In the genomic region with DNA sequence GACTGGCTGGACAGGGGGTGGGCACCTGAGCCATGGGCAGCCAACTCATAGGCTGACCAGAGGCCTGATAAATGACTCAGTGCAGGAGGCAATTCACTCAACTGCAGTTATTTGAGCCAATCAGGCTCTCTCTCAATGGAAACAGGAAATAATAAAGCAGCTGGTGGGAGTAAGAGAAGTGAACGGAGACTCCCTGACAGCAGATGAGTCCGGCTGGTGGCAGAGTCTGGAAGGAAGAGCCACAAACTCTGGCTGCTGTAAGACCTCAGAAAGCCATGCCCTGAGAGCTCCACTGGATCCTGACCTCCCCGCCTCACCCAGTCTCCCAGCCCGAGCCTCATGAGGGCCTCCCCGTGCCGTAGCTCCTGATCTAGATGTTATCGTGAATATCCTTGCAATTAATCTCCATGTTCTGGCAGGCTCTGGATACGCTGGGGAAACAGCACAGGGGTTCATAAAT, we compare ENCODE assay signal across 13 cellular contexts.
A peak's percentile ranks its signal among the peaks of the same experiment; 100 is the strongest.
DNase-seq lines count a peak whose midpoint lies in the region; ATAC-seq and TF ChIP-seq lines count a peak whose summit lies in the region.
"Had no signal": no experiment of that assay in that cellular context is flagged by ENCODE, and none has a peak within 500 bp of the region (broad histone marks: within the 10 kb centered on the region; RNA-seq: fewer than 3 reads in every experiment).

No MANE protein-coding gene starts in this region.

- peaks cover 16% of the 10 kb centered on the region for H3K27me3 Mint-ChIP-seq in activated CD4-positive, alpha-beta T cell treated with anti-CD3 and anti-CD28 coated beads for 36 hours
- peaks cover 46% of the 10 kb centered on the region for H3K27me3 Mint-ChIP-seq in stimulated activated naive CD8-positive, alpha-beta T cell treated with anti-CD3 and anti-CD28 coated beads, Interleukin-15, amount 100 ng/mL, for 72 hours

- peak; percentile 23 for ATAC-seq in activated CD4-positive, alpha-beta T cell treated with anti-CD3 and anti-CD28 coated beads for 36 hours
- ATAC-seq in PC-3 (peak; percentile 13; the same call in 1 of the 2 replicates), HG03442 (IDR thresholded peaks at IDR 0.05; ENCODE audit: unreplicated experiment) (no peak), HG03097 (IDR thresholded peaks at IDR 0.05; ENCODE audit: low FRiP score, unreplicated experiment) (no peak)
- peak; percentile 58 for ATAC-seq in stimulated activated naive CD8-positive, alpha-beta T cell treated with anti-CD3 and anti-CD28 coated beads, Interleukin-15, amount 100 ng/mL, for 72 hours

- no peaks in the 10 kb centered on the region for H3K9me3 Mint-ChIP-seq in activated CD4-positive, alpha-beta T cell treated with anti-CD3 and anti-CD28 coated beads for 36 hours (ENCODE audit: low read depth)
- no peaks in the 10 kb centered on the region for H3K9me3 Mint-ChIP-seq in stimulated activated naive CD8-positive, alpha-beta T cell treated with anti-CD3 and anti-CD28 coated beads, Interleukin-15, amount 100 ng/mL, for 72 hours

- H4K20me1 ChIP-seq in PC-3 (ENCODE audit: low read length) = no peaks in the 10 kb centered on the region

- no TSS peak for BruUV-seq in PC-3 (replicated peaks; lab: Mats Ljungman, UMichigan)

- POLR2A ChIA-PET in activated CD4-positive, alpha-beta T cell treated with anti-CD3 and anti-CD28 coated beads for 36 hours (lab: Charles Lee) = no interaction called here
- POLR2A ChIA-PET in PC-3 (lab: Charles Lee; ENCODE audit: unreplicated experiment) = interaction anchor here (0.6 kb wide), 1 partner anchor 459 kb away, joined by 4 read pairs; no protein-coding TSS in a partner anchor

- no peak overlapping the region for H3K27ac ChIP-seq in PC-3 (ENCODE audit: low read length)
- H3K27ac ChIP-seq: adrenal gland had no signal

- H3K36me3 ChIP-seq in PC-3 (ENCODE audit: low read depth, low read length) = no peaks in the 10 kb centered on the region
- H3K36me3 ChIP-seq: adrenal gland had no signal

- no peaks in the 10 kb centered on the region for H3K9me2 ChIP-seq in PC-3 (replicated peaks; ENCODE audit: low read length)

- no peak for TF ChIP-seq CTCF in PC-3 (conservative IDR thresholded peaks at IDR 0.05; ENCODE audit: low read depth, low read length)
- no peak for TF ChIP-seq CTCF in fibroblast of mammary gland (conservative IDR thresholded peaks at IDR 0.05; ENCODE audit: control insufficient read depth, insufficient read depth, low read depth, low read length)

- H3K4me3 Mint-ChIP-seq in activated CD4-positive, alpha-beta T cell treated with anti-CD3 and anti-CD28 coated beads for 36 hours = no peak overlapping the region
- no peak overlapping the region for H3K4me3 Mint-ChIP-seq in stimulated activated naive CD8-positive, alpha-beta T cell treated with anti-CD3 and anti-CD28 coated beads, Interleukin-15, amount 100 ng/mL, for 72 hours

- H3K4me3 ChIP-seq in PC-3 (ENCODE audit: low read length) (no peak overlapping the region), fibroblast of mammary gland (ENCODE audit: control insufficient read depth, low read depth, low read length) (no peak overlapping the region)
- H3K4me3 ChIP-seq: adrenal gland had no signal

- no peak overlapping the region for H3K27ac Mint-ChIP-seq in activated CD4-positive, alpha-beta T cell treated with anti-CD3 and anti-CD28 coated beads for 36 hours
- peak overlapping the region in 1 of 2 donors; percentile 68 for H3K27ac Mint-ChIP-seq in stimulated activated naive CD8-positive, alpha-beta T cell treated with anti-CD3 and anti-CD28 coated beads, Interleukin-15, amount 100 ng/mL, for 72 hours

- no peaks in the 10 kb centered on the region for H3K79me2 ChIP-seq in PC-3 (ENCODE audit: low read length)

- H3K36me3 Mint-ChIP-seq in activated CD4-positive, alpha-beta T cell treated with anti-CD3 and anti-CD28 coated beads for 36 hours (ENCODE audit: low read depth) = no peaks in the 10 kb centered on the region

- H3K9me3 ChIP-seq in PC-3 (ENCODE audit: low read length) = no peaks in the 10 kb centered on the region
- H3K9me3 ChIP-seq: adrenal gland had no signal

- intact Hi-C loops in activated CD4-positive, alpha-beta T cell treated with anti-CD3 and anti-CD28 coated beads for 36 hours (cut with DNase I, micrococcal nuclease) = no loop called here
- intact Hi-C loops in PC-3 (cut with micrococcal nuclease) = no loop called here

- H3K9ac ChIP-seq in PC-3 (ENCODE audit: low read length) = no peak overlapping the region

- H3K4me1 ChIP-seq in PC-3 (ENCODE audit: insufficient read depth, low read length) = no peaks in the 10 kb centered on the region
- H3K4me1 ChIP-seq: adrenal gland had no signal

- CTCF ChIA-PET in activated CD4-positive, alpha-beta T cell treated with anti-CD3 and anti-CD28 coated beads for 36 hours (lab: Charles Lee) = interaction anchor here (0.6 kb wide), 1 partner anchor 11 kb away, joined by 3 read pairs; no protein-coding TSS in a partner anchor
- CTCF ChIA-PET in PC-3 (lab: Charles Lee) = no interaction called here

- H2AFZ ChIP-seq in PC-3 (ENCODE audit: low read length) = peak overlapping the region; percentile 29; the same call in 1 of the 2 replicates

- H3K4me2 ChIP-seq in PC-3 (ENCODE audit: low read length) = peak overlapping the region; percentile 43; the same call in 1 of the 2 replicates

- H3K4me1 Mint-ChIP-seq in activated CD4-positive, alpha-beta T cell treated with anti-CD3 and anti-CD28 coated beads for 36 hours = no peaks in the 10 kb centered on the region
- peaks cover 9% of the 10 kb centered on the region for H3K4me1 Mint-ChIP-seq in stimulated activated naive CD8-positive, alpha-beta T cell treated with anti-CD3 and anti-CD28 coated beads, Interleukin-15, amount 100 ng/mL, for 72 hours

- no peak for DNase-seq in activated CD4-positive, alpha-beta T cell treated with anti-CD3 and anti-CD28 coated beads for 36 hours
- DNase-seq in activated CD4-positive, alpha-beta T cell treated with anti-CD3 and anti-CD28 coated beads, Interleukin-2, amount 50 U/mL, for 1 hour = no peak
- DNase-seq in PC-3 (peak; percentile 42), fibroblast of mammary gland (ENCODE audit: low read depth) (peak; percentile 36), NCI-H2171 treated with DMSO at 0.1 percent for 48 hours (lab: John Stamatoyannopoulos, UW) (no peak)
- no peak for DNase-seq in stimulated activated naive CD8-positive, alpha-beta T cell treated with anti-CD3 and anti-CD28 coated beads, Interleukin-15, amount 100 ng/mL, for 72 hours
- DNase-seq: ACHN, hippocampal formation, NCI-H1105, T1000 had no signal

- H3K27me3 ChIP-seq in PC-3 (ENCODE audit: low read length) = peaks cover 83% of the 10 kb centered on the region

- H3F3A ChIP-seq in PC-3 (ENCODE audit: low read length, unreplicated experiment) = no peaks in the 10 kb centered on the region

Comparison
In these comparisons a context has a peak if more than half of its experiments do, and no peak if none do; other contexts are left out.
1. ATAC-seq: peak in activated CD4-positive, alpha-beta T cell treated with anti-CD3 and anti-CD28 coated beads for 36 hours (single experiment), PC-3 (single experiment) and stimulated activated naive CD8-positive, alpha-beta T cell treated with anti-CD3 and anti-CD28 coated beads, Interleukin-15, amount 100 ng/mL, for 72 hours (single experiment); none in HG03442 (single experiment) and HG03097 (single experiment).
2. DNase-seq: peak in PC-3 (single experiment) and fibroblast of mammary gland (single experiment); none in activated CD4-positive, alpha-beta T cell treated with anti-CD3 and anti-CD28 coated beads for 36 hours (single experiment), activated CD4-positive, alpha-beta T cell treated with anti-CD3 and anti-CD28 coated beads, Interleukin-2, amount 50 U/mL, for 1 hour (single experiment), stimulated activated naive CD8-positive, alpha-beta T cell treated with anti-CD3 and anti-CD28 coated beads, Interleukin-15, amount 100 ng/mL, for 72 hours (0 of 2) and NCI-H2171 treated with DMSO at 0.1 percent for 48 hours (single experiment).